In the genomic region with DNA sequence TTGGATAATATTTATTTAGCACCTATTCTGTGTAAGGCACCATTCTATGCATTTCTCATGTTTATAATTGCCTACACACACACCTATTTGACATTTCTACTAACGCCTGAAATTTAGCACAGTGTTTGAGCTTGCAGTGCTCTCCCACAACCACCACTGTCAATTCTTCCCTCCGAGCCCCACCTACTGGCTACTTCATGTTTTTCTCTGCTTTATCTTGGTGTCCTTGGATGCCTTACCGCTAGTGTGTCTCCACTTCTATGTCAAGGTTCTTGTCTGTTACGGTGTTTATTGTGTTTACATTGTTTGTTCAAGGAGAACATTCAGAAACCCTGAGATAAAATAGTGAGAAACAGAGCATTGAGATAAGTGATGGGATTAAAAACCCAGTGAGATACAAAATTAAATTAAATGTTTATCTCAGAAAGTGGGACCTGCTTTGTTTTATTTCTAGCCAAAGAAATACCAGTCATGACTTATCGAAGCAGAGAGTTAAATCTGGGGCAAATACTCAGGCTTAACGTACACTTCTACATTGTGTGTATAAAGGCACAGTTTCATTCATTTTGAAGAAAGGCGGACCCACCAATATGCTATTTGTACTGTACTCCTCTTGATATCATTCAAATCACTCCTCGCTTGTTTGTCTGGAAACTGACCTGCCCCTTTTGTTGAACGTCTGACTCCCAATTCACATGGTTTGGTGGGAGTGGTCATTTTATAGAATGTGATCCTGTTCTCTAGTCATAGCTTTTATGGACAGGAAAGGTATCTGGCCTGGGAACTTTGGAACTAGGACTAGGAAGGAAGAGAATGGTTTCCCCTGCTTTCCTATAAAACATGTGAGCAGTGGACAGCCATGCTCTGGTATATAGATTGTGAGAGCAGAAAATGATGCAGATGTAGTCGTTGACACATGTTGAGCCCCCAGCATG, we compare ENCODE assay signal across 8 cellular contexts. TPM values are rescaled to one million over a fixed set of nuclear protein-coding genes. Genes with fewer than 3 reads are reported as not detected.
DNase-seq lines count a peak whose midpoint lies in the region; ATAC-seq and TF ChIP-seq lines count a peak whose summit lies in the region.

No MANE protein-coding gene starts in this region.

- TF ChIP-seq EP300 in gastroesophageal sphincter (IDR thresholded peaks at IDR 0.05), result no peak

- H3K79me2 ChIP-seq in DOHH2 (ENCODE audit: control insufficient read depth, low read length), result no peaks in the 10 kb centered on the region

- no peaks in the 10 kb centered on the region for H3K9me3 ChIP-seq in DOHH2 (ENCODE audit: control insufficient read depth, insufficient read depth, low read length)
- no peaks in the 10 kb centered on the region for H3K9me3 ChIP-seq in SJCRH30 (replicated peaks)
- no peaks in the 10 kb centered on the region for H3K9me3 ChIP-seq in gastroesophageal sphincter
- no peaks in the 10 kb centered on the region for H3K9me3 ChIP-seq in psoas muscle

- DNase-seq in HL-60 (ENCODE audit: low read depth in 1 of 2, low spot score in 1 of 2) (peak; percentile 15 to 57), SJCRH30 (peak; percentile 4 to 40), psoas muscle (no peak), COLO668 (lab: John Stamatoyannopoulos, UW; ENCODE audit: unreplicated experiment) (no peak), ureter (ENCODE audit: low spot score) (no peak)

- H3K4me1 ChIP-seq in DOHH2 (ENCODE audit: control insufficient read depth, low read length), result no peaks in the 10 kb centered on the region
- no peaks in the 10 kb centered on the region for H3K4me1 ChIP-seq in SJCRH30
- H3K4me1 ChIP-seq in gastroesophageal sphincter, result no peaks in the 10 kb centered on the region
- no peaks in the 10 kb centered on the region for H3K4me1 ChIP-seq in psoas muscle

- TF ChIP-seq POLR2A in gastroesophageal sphincter (IDR thresholded peaks at IDR 0.05), result no peak

- WGBS in gastroesophageal sphincter (ENCODE audit: low coverage in 1 of 2), 2 donors, result 39 to 41% methylated on average over 10 of the region's 10 CpGs
- WGBS in psoas muscle, 3 donors, result 43 to 48% (median 47%) methylated on average over 10 of the region's 10 CpGs

- peak; percentile 37 for TF ChIP-seq CTCF in DOHH2 (IDR thresholded peaks at IDR 0.05; ENCODE audit: low read depth, low read length, poor library complexity, severe bottlenecking)
- TF ChIP-seq CTCF in HL-60 (IDR thresholded peaks at IDR 0.05; ENCODE audit: insufficient read depth, low read length), result peak; percentile 8
- TF ChIP-seq CTCF in gastroesophageal sphincter (IDR thresholded peaks at IDR 0.05), result peak; percentile 26 to 51 (median 39)
- TF ChIP-seq CTCF in psoas muscle (IDR thresholded peaks at IDR 0.05), result peak; percentile 27

- H3K36me3 ChIP-seq in DOHH2 (ENCODE audit: control insufficient read depth, low read length) (no peaks in the 10 kb centered on the region), SJCRH30 (no peaks in the 10 kb centered on the region), gastroesophageal sphincter (no peaks in the 10 kb centered on the region), psoas muscle (ENCODE audit: insufficient read depth in 1 of 2, low read depth in 1 of 2) (no peaks in the 10 kb centered on the region)

- H3K4me2 ChIP-seq in DOHH2 (ENCODE audit: low read length), result no peak overlapping the region

- H4K20me1 ChIP-seq in DOHH2 (ENCODE audit: control insufficient read depth, insufficient read depth, low read depth, low read length), result no peaks in the 10 kb centered on the region

- no peaks in the 10 kb centered on the region for H3F3A ChIP-seq in DOHH2 (ENCODE audit: control insufficient read depth, insufficient read depth)

- H3K9me2 ChIP-seq in DOHH2 (replicated peaks; ENCODE audit: control insufficient read depth, low read length), result no peaks in the 10 kb centered on the region

- H3K27me3 ChIP-seq in DOHH2 (ENCODE audit: control insufficient read depth, low read length), result no peaks in the 10 kb centered on the region; the same call in 1 of the 2 replicates
- peaks cover 6% of the 10 kb centered on the region for H3K27me3 ChIP-seq in HL-60 (ENCODE audit: insufficient read depth, poor library complexity, severe bottlenecking)
- no peaks in the 10 kb centered on the region for H3K27me3 ChIP-seq in SJCRH30
- H3K27me3 ChIP-seq in gastroesophageal sphincter, result peaks cover 10% of the 10 kb centered on the region
- peaks cover 0 to 4% (median 3%) of the 10 kb centered on the region in 3 donors for H3K27me3 ChIP-seq in psoas muscle (ENCODE audit: insufficient read depth in 3 of 3, low read length in 2 of 3)

- H3K4me3 ChIP-seq in DOHH2 (ENCODE audit: low read length) (no peak overlapping the region), HL-60 (replicated peaks; ENCODE audit: insufficient read depth, low read length) (no peak overlapping the region), SJCRH30 (no peak overlapping the region), gastroesophageal sphincter (no peak overlapping the region), psoas muscle (no peak overlapping the region)

- intact Hi-C loops in psoas muscle (cut with DNase I), result loop anchor here (1.0 to 10.0 kb wide), 3 partner anchors 305 to 413 kb away; a partner anchor contains a TSS

- ATAC-seq in GM19351 (IDR thresholded peaks at IDR 0.05; ENCODE audit: unreplicated experiment) (peak; percentile 88), gastroesophageal sphincter (no peak), psoas muscle (peak in 1 of 4 donors; percentile 46)

- H3K27ac ChIP-seq in DOHH2 (ENCODE audit: low read depth, low read length) (no peak overlapping the region), HL-60 (replicated peaks) (no peak overlapping the region), SJCRH30 (no peak overlapping the region), gastroesophageal sphincter (no peak overlapping the region), psoas muscle (no peak overlapping the region)

RNA-seq across cellular contexts. Expression of a gene that starts 39.2 kb away (rescaled TPM):
- 12.3 and 19.8 TPM in 2 replicates for total RNA-seq in SJCRH30 (2014; rRNA removed; shearing (Covaris generic))
- 10 to 100 TPM; 10.4 to 21.9 (median 18.9) TPM for total RNA-seq in gastroesophageal sphincter
- total RNA-seq in psoas muscle, result 1 to 10 TPM; 2.2 to 4.3 (median 2.6) TPM
- polyA plus RNA-seq in psoas muscle, result 1 to 10 TPM; 2.3 to 5.5 (median 3.0) TPM
- total RNA-seq in ureter, result 12.6 TPM

Comparison
In these comparisons a context has a peak if more than half of its experiments do, and no peak if none do; other contexts are left out.
1. DNase-seq: peak in HL-60 (2 of 2) and SJCRH30 (2 of 2); none in psoas muscle (0 of 2), COLO668 (single experiment) and ureter (single experiment).
2. Peak in every context shown above with its lines, with median percentiles within 50 percentile points of each other: CTCF ChIP-seq.